8 cellular contexts compared by ENCODE assay signal in genomic region chr16:30922420-30922959, GRCh38. TPM values are rescaled to one million over a fixed set of nuclear protein-coding genes. Genes with fewer than 3 reads are reported as not detected.
DNase-seq lines count a peak whose midpoint lies in the region; ATAC-seq, FAIRE-seq and TF ChIP-seq lines count a peak whose summit lies in the region.

No MANE protein-coding gene starts in this region.

- H3K27ac Mint-ChIP-seq in activated T-cell treated with anti-CD3 and anti-CD28 coated beads, Interleukin-2, amount 50 U/mL, for 24 hours: peak overlapping the region; percentile 100

- DNase-seq in D721Med (ENCODE audit: insufficient read length, low spot score): peak; percentile 44
- DNase-seq in OCI-M2 (lab: John Stamatoyannopoulos, UW; ENCODE audit: unreplicated experiment): peak; percentile 84
- peak; percentile 99 for DNase-seq in activated T-cell treated with anti-CD3 and anti-CD28 coated beads, Interleukin-2, amount 50 U/mL, for 24 hours
- DNase-seq in epithelial cell of proximal tubule (ENCODE audit: low read depth): peak; percentile 95
- peak; percentile 100 for DNase-seq in mucosa of gallbladder (ENCODE audit: low spot score)
- peak; percentile 99 for DNase-seq in stimulated activated CD8-positive, alpha-beta memory T cell treated with anti-CD3 and anti-CD28 coated beads, Interleukin-4, amount 100 ng/mL, for 24 hours (ENCODE audit: low read depth)

- H3K4me3 ChIP-seq in epithelial cell of proximal tubule (ENCODE audit: low read depth, low read length): peak overlapping the region; percentile 70

- peak; percentile 70 for ATAC-seq in GM21619 (IDR thresholded peaks at IDR 0.05; ENCODE audit: unreplicated experiment)

- no peaks in the 10 kb centered on the region for H3K9me3 Mint-ChIP-seq in activated T-cell treated with anti-CD3 and anti-CD28 coated beads, Interleukin-2, amount 50 U/mL, for 24 hours

- H3K27me3 Mint-ChIP-seq in activated T-cell treated with anti-CD3 and anti-CD28 coated beads, Interleukin-2, amount 50 U/mL, for 24 hours: no peaks in the 10 kb centered on the region

- TF ChIP-seq CTCF in D721Med (IDR thresholded peaks at IDR 0.05; ENCODE audit: insufficient read depth, missing control alignments) (no peak), epithelial cell of proximal tubule (conservative IDR thresholded peaks at IDR 0.05; ENCODE audit: low read depth, low read length) (no peak)

- peaks cover 18% of the 10 kb centered on the region for H3K36me3 Mint-ChIP-seq in activated T-cell treated with anti-CD3 and anti-CD28 coated beads, Interleukin-2, amount 50 U/mL, for 24 hours (ENCODE audit: low read depth)

- TF ChIP-seq EP300 in Ishikawa (IDR thresholded peaks at IDR 0.05; ENCODE audit: borderline replicate concordance): no peak

- H3K4me1 Mint-ChIP-seq in activated T-cell treated with anti-CD3 and anti-CD28 coated beads, Interleukin-2, amount 50 U/mL, for 24 hours (ENCODE audit: low read depth): peaks cover 24% of the 10 kb centered on the region

- H3K4me3 Mint-ChIP-seq in activated T-cell treated with anti-CD3 and anti-CD28 coated beads, Interleukin-2, amount 50 U/mL, for 24 hours: peak overlapping the region; percentile 99

- TF ChIP-seq RAD21 in Ishikawa (IDR thresholded peaks at IDR 0.05; ENCODE audit: low read depth): no peak

- FAIRE-seq in D721Med (lab: Jason Lieb, UNC): peak; percentile 82

TF ChIP-seq in Ishikawa, 13 proteins besides CTCF, POLR2A, EP300 and RAD21:
- peak; percentile 90 for TF ChIP-seq CREB1 (IDR thresholded peaks at IDR 0.05; ENCODE audit: low read depth)
- peak; percentile 23; the same call in 1 of the 2 replicates for TF ChIP-seq TEAD4 (IDR thresholded peaks at IDR 0.05)
- TF ChIP-seq CEBPB (IDR thresholded peaks at IDR 0.05): no peak
- TF ChIP-seq EGR1 (IDR thresholded peaks at IDR 0.05): peak; percentile 98
- peak; percentile 52; the same call in 1 of the 2 replicates for TF ChIP-seq TAF1 (IDR thresholded peaks at IDR 0.05; ENCODE audit: low read depth)
- peak; percentile 73 for TF ChIP-seq TCF12 (IDR thresholded peaks at IDR 0.05; ENCODE audit: low read depth)
- TF ChIP-seq YY1 (IDR thresholded peaks at IDR 0.05; ENCODE audit: low read depth): peak; percentile 98
- TF ChIP-seq NFIC (IDR thresholded peaks at IDR 0.05): no peak
- 0 out of 2 replicates have a peak, but pooled peaks have one; percentile 6 for TF ChIP-seq MAX (IDR thresholded peaks at IDR 0.05)

RNA-seq across cellular contexts. Expression of gene FBXL19, which starts 0.9 kb away (rescaled TPM):
- total RNA-seq in epithelial cell of proximal tubule (35.6 and 65.3 TPM in 2 replicates), mucosa of gallbladder (27.7 TPM)

RNA-seq across cellular contexts. Expression of gene CTF1, which starts 26.1 kb away (rescaled TPM):
- total RNA-seq in epithelial cell of proximal tubule (0.87 and 4.3 TPM in 2 replicates), mucosa of gallbladder (11.0 TPM)

RNA-seq across cellular contexts. Expression of gene ORAI3, which starts 26.4 kb away (rescaled TPM):
- 10.4 and 37.6 TPM in 2 replicates for total RNA-seq in epithelial cell of proximal tubule
- total RNA-seq in mucosa of gallbladder: 34.4 TPM

RNA-seq across cellular contexts. Expression of gene BCL7C, which starts 28.6 kb away (rescaled TPM):
- total RNA-seq in epithelial cell of proximal tubule: 57.6 and 79.1 TPM in 2 replicates
- total RNA-seq in mucosa of gallbladder: 37.8 TPM

RNA-seq across cellular contexts. Expression of gene SETD1A, which starts 35.1 kb away (rescaled TPM):
- total RNA-seq in epithelial cell of proximal tubule (4.7 and 5.5 TPM in 2 replicates), mucosa of gallbladder (17.6 TPM)

Comparison
In these comparisons a context has a peak if more than half of its experiments do, and no peak if none do; other contexts are left out.
1. Peak in every context shown above with its lines: DNase-seq, ATAC-seq and H3K4me3 ChIP-seq.
2. DNase-seq: peak in every context shown above with its lines; median percentile 100 in mucosa of gallbladder; 99 in activated T-cell treated with anti-CD3 and anti-CD28 coated beads, Interleukin-2, amount 50 U/mL, for 24 hours; 99 in stimulated activated CD8-positive, alpha-beta memory T cell treated with anti-CD3 and anti-CD28 coated beads, Interleukin-4, amount 100 ng/mL, for 24 hours; 95 in epithelial cell of proximal tubule; 84 in OCI-M2; 44 in D721Med.